9 cellular contexts compared by ENCODE assay signal in the genomic region with DNA sequence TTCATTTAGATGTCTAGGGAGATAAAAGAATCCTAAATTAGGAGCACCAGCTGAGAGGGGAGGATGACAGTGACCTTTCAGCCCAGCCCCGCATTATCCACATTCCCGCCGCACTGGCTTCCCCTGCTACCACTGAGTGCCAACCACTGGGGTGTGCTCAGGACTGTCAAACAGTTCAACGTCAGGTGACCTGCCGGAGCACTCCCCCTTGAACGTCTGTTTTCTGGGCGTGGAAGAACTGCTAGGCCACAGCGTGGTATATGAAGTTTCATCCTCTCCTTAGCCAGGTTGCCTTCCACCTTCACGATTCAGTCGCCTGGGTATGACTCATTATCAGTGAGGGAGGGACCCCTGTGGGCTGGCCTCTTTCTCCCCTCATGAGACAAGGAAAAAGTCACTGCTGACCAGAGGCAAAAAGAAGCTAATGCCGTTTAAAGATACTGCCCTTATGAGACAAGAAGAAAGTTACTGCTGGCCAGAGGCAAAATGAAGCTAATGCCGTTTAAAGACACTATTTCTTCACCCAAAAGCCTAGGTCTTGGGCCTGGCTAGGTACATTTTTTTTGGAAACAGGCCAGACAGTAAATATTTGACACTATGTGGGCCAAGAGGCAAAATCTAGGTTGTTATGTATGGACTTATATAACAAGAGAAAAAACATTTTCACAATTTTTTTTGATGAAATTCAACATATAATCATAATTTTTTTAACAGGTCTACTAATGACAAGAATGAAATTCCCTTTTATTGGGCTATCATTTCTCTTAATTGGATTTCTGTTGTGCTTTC. TPM values are rescaled to one million over a fixed set of nuclear protein-coding genes. Genes with fewer than 3 reads are reported as not detected.
DNase-seq lines count a peak whose midpoint lies in the region; ATAC-seq and TF ChIP-seq lines count a peak whose summit lies in the region.
"Had no signal": no experiment of that assay in that cellular context is flagged by ENCODE, and none has a peak within 500 bp of the region (broad histone marks: within the 10 kb centered on the region; RNA-seq: fewer than 3 reads in every experiment).

No MANE protein-coding gene starts in this region.

- DNase-seq in stimulated activated CD4-positive, alpha-beta T cell treated with anti-CD3 and anti-CD28 coated beads, Interleukin-4, amount 100 ng/mL, for 24 hours: peak; percentile 18
- DNase-seq in stimulated activated CD4-positive, alpha-beta T cell treated with anti-CD3 and anti-CD28 coated beads, Interleukin-2, amount 100 ng/mL, for 48 hours: no peak
- DNase-seq in dorsolateral prefrontal cortex (peak in 5 of 10 donors; percentile 40 to 64 (median 51)), midbrain (lab: John Stamatoyannopoulos, UW) (peak; percentile 40), vagina (ENCODE audit: extremely low spot score in 2 of 2) (no peak), brain microvascular endothelial cell (no peak)
- DNase-seq: MM.1S had no signal

- H3K27me3 ChIP-seq in dorsolateral prefrontal cortex (no peaks in the 10 kb centered on the region), vagina (no peaks in the 10 kb centered on the region), brain microvascular endothelial cell (replicated peaks) (no peaks in the 10 kb centered on the region)

- in situ Hi-C loops in brain microvascular endothelial cell (cut with HindIII; ENCODE audit: low pct_ligation_motif_present, low sequenced_read_pairs): no loop called here

- peak overlapping the region in 53 of 59 donors; percentile 0 to 95 (median 58) for H3K27ac ChIP-seq in dorsolateral prefrontal cortex
- peak overlapping the region; percentile 58 for H3K27ac ChIP-seq in vagina
- no peak overlapping the region for H3K27ac ChIP-seq in brain microvascular endothelial cell

- H3K4me3 ChIP-seq in dorsolateral prefrontal cortex (peak overlapping the region in 5 of 59 donors; percentile 3 to 23 (median 14)), vagina (no peak overlapping the region), brain microvascular endothelial cell (ENCODE audit: low read depth, low read length) (no peak overlapping the region)

- H3K4me1 ChIP-seq in vagina: peaks cover 32% of the 10 kb centered on the region

- no peaks in the 10 kb centered on the region for H3K9me3 ChIP-seq in vagina

- intact Hi-C loops in dorsolateral prefrontal cortex (cut with DNase I) (no loop called here), vagina (cut with DNase I) (no loop called here)

- H3K36me3 ChIP-seq in vagina: peaks cover 0 to 16% of the 10 kb centered on the region in 2 donors
- H3K36me3 ChIP-seq in brain microvascular endothelial cell (replicated peaks): no peaks in the 10 kb centered on the region

- TF ChIP-seq POLR2A in vagina (IDR thresholded peaks at IDR 0.05): no peak

- ATAC-seq in GM19397 (IDR thresholded peaks at IDR 0.05; ENCODE audit: unreplicated experiment) (no peak), GM19395 (IDR thresholded peaks at IDR 0.05; ENCODE audit: unreplicated experiment) (no peak)

- TF ChIP-seq CTCF in dorsolateral prefrontal cortex (IDR thresholded peaks at IDR 0.05 in 54 of 56, conservative IDR thresholded peaks at IDR 0.05 in 2 of 56; ENCODE audit: low read depth in 1 of 56, partially characterized antibody in 56 of 56) (peak in 34 of 56 donors; percentile 1 to 61 (median 31)), vagina (IDR thresholded peaks at IDR 0.05) (no peak), brain microvascular endothelial cell (IDR thresholded peaks at IDR 0.05; ENCODE audit: low read depth, low read length, missing control alignments) (no peak)

RNA-seq across cellular contexts. Expression of a gene that starts 4.6 kb away (rescaled TPM):
- total RNA-seq in dorsolateral prefrontal cortex (10 to 100 TPM; 13.8 to 51.6 (median 30.0) TPM), vagina (20.4 TPM)

RNA-seq across cellular contexts. Expression of a gene that starts 4.9 kb away (rescaled TPM):
- 10 to 100 TPM; 26.5 to 76.4 (median 58.6) TPM for total RNA-seq in dorsolateral prefrontal cortex
- total RNA-seq in vagina: 25.0 TPM

RNA-seq across cellular contexts. Expression of a gene that starts 55.3 kb away (rescaled TPM):
- total RNA-seq in dorsolateral prefrontal cortex (10 to 100 TPM; 14.3 to 36.6 (median 21.8) TPM), vagina (15.5 TPM)

Comparison
In these comparisons a context has a peak if more than half of its experiments do, and no peak if none do; other contexts are left out.
1. DNase-seq: peak in stimulated activated CD4-positive, alpha-beta T cell treated with anti-CD3 and anti-CD28 coated beads, Interleukin-4, amount 100 ng/mL, for 24 hours (single experiment) and midbrain (single experiment); none in stimulated activated CD4-positive, alpha-beta T cell treated with anti-CD3 and anti-CD28 coated beads, Interleukin-2, amount 100 ng/mL, for 48 hours (0 of 2), vagina (0 of 2) and brain microvascular endothelial cell (single experiment).
2. CTCF ChIP-seq: peak in dorsolateral prefrontal cortex (34 of 56); none in vagina (0 of 3) and brain microvascular endothelial cell (single experiment).